In the genomic region with DNA sequence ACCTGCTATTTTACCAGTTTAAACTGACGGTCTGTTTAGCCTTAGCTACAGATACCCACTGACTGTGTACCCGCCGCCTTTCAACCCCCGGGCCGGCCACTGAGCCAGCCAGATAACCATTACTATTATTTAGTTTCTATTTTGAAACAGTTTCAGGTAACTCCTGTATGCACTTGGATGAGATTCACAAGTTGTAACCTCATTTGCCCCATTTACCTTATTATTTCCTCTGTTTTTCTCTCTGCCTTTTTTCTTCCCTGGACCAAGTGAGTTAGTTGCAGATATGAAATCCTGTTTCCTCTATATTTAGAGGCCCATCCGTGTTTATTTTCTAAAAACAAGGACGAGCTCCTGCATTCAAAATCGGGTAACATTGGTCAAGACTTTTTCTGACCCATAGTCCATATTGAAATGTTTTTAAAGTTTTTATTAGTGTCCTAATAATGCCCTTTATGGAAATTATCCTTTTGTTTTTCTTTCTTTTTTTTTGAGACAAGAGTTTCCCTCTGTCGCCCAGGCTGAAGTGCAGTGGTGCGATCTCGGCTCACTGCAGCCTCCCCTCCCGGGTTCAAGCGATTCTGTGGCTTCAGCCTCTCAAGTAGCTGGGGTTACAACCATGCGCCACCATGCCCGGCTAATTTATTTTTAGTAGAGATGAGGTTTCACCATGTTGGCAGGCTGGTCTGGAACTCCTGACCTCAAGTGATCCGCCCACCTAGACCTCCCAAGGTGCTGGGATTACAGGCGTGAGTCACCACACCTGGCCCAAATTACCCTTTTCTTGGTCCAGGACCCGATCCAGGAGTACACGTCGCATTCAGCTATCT, we compare ENCODE assay signal across 7 cellular contexts. TPM values are rescaled to one million over a fixed set of nuclear protein-coding genes. Genes with fewer than 3 reads are reported as not detected.
DNase-seq lines count a peak whose midpoint lies in the region; ATAC-seq and TF ChIP-seq lines count a peak whose summit lies in the region.

No MANE protein-coding gene starts in this region.

- TF ChIP-seq EP300 in gastroesophageal sphincter (IDR thresholded peaks at IDR 0.05): no peak

- TF ChIP-seq POLR2A in gastroesophageal sphincter (IDR thresholded peaks at IDR 0.05) (peak in 1 of 2 donors; percentile 16), spleen (IDR thresholded peaks at IDR 0.05) (no peak)

- intact Hi-C loops in spleen (cut with DNase I; ENCODE audit: low total_unique reads): no loop called here

- H3K4me1 ChIP-seq in SJSA1 (replicated peaks): peaks cover 22% of the 10 kb centered on the region
- peaks cover 0 to 35% (median 14%) of the 10 kb centered on the region in 3 donors for H3K4me1 ChIP-seq in gastroesophageal sphincter
- peaks cover 21 to 71% (median 43%) of the 10 kb centered on the region in 6 donors for H3K4me1 ChIP-seq in spleen

- H3K9me3 ChIP-seq in SJSA1 (replicated peaks): no peaks in the 10 kb centered on the region
- no peaks in the 10 kb centered on the region for H3K9me3 ChIP-seq in gastroesophageal sphincter
- H3K9me3 ChIP-seq in spleen: no peaks in the 10 kb centered on the region

- H3K27ac ChIP-seq in SJSA1 (peak overlapping the region; percentile 99), gastroesophageal sphincter (peak overlapping the region; percentile 83 to 99 (median 97)), spleen (peak overlapping the region; percentile 96 to 99 (median 98))

- no peaks in the 10 kb centered on the region for H3K27me3 ChIP-seq in H7 (ENCODE audit: control insufficient read depth, insufficient read depth, low read length)
- H3K27me3 ChIP-seq in SJSA1 (replicated peaks): no peaks in the 10 kb centered on the region
- H3K27me3 ChIP-seq in gastroesophageal sphincter: no peaks in the 10 kb centered on the region
- no peaks in the 10 kb centered on the region for H3K27me3 ChIP-seq in spleen (replicated peaks in 1 of 7)

- no peak for ATAC-seq in gastroesophageal sphincter

- TF ChIP-seq CTCF in gastroesophageal sphincter (IDR thresholded peaks at IDR 0.05) (no peak), spleen (IDR thresholded peaks at IDR 0.05 in 8 of 11, conservative IDR thresholded peaks at IDR 0.05 in 3 of 11) (no peak)

- WGBS in gastroesophageal sphincter (ENCODE audit: low coverage in 1 of 2), 2 donors: 30 to 39% methylated on average over 12 to 14 of the region's 20 CpGs
- 40 to 52% (median 51%) methylated on average over 20 of the region's 20 CpGs for WGBS in spleen, 5 donors

- DNase-seq in H7 (no peak), SJSA1 (ENCODE audit: low read depth in 1 of 2, low spot score in 2 of 2) (no peak), spleen (no peak), DMS153 treated with DMSO at 0.1 percent for 48 hours (lab: John Stamatoyannopoulos, UW; ENCODE audit: unreplicated experiment) (no peak)
- no peak for DNase-seq in central memory CD4-positive, alpha-beta T cell
- no peak for DNase-seq in stimulated activated CD4-positive, alpha-beta T cell treated with anti-CD3 and anti-CD28 coated beads, Interleukin-15, amount 100 ng/mL, for 24 hours

- no peaks in the 10 kb centered on the region; the same call in 1 of the 2 replicates for H3K36me3 ChIP-seq in H7 (replicated peaks; ENCODE audit: control insufficient read depth, insufficient read depth, low read length)
- H3K36me3 ChIP-seq in SJSA1: peaks cover 43% of the 10 kb centered on the region
- peaks cover 0 to 43% of the 10 kb centered on the region in 2 donors for H3K36me3 ChIP-seq in gastroesophageal sphincter
- H3K36me3 ChIP-seq in spleen: peaks cover 0 to 44% (median 34%) of the 10 kb centered on the region in 6 donors

- H3K4me3 ChIP-seq in H7 (ENCODE audit: insufficient read depth, low read depth, low read length): peak overlapping the region; percentile 90
- H3K4me3 ChIP-seq in SJSA1: peak overlapping the region; percentile 92
- H3K4me3 ChIP-seq in gastroesophageal sphincter: peak overlapping the region; percentile 50 to 80
- peak overlapping the region; percentile 43 to 94 (median 74) for H3K4me3 ChIP-seq in spleen

RNA-seq across cellular contexts. Expression of a gene that starts 0.8 kb away (rescaled TPM):
- 3.1 and 4.4 TPM in 2 replicates for total RNA-seq in H7 (2014; rRNA removed; shearing (Covaris generic))
- 17.2 and 17.7 TPM in 2 replicates for total RNA-seq in SJSA1 (2014; rRNA removed; shearing (Covaris generic))
- total RNA-seq in gastroesophageal sphincter: 10 to 100 TPM; 10.4 to 12.1 (median 11.0) TPM
- total RNA-seq in spleen: 10 to 100 TPM; 11.1 to 19.0 (median 17.1) TPM
- 1 to 10 TPM; 5.3 to 9.6 (median 5.6) TPM for polyA plus RNA-seq in spleen

RNA-seq across cellular contexts. Expression of a gene that starts 25.0 kb away (rescaled TPM):
- total RNA-seq in H7 (2014; rRNA removed; shearing (Covaris generic)): 30.7 and 32.6 TPM in 2 replicates
- total RNA-seq in SJSA1 (2014; rRNA removed; shearing (Covaris generic)): 74.6 and 76.0 TPM in 2 replicates
- total RNA-seq in gastroesophageal sphincter (10 to 100 TPM; 14.5 to 39.7 (median 38.4) TPM), spleen (10 to 100 TPM; 48.3 to 67.7 (median 55.1) TPM)
- polyA plus RNA-seq in spleen: 10 to 100 TPM; 22.8 to 45.8 (median 42.9) TPM

RNA-seq across cellular contexts. Expression of a gene that starts 25.5 kb away (rescaled TPM):
- 10.6 and 11.9 TPM in 2 replicates for total RNA-seq in H7 (2014; rRNA removed; shearing (Covaris generic))
- total RNA-seq in SJSA1 (2014; rRNA removed; shearing (Covaris generic)): 14.4 and 21.5 TPM in 2 replicates
- total RNA-seq in gastroesophageal sphincter (10 to 100 TPM; 28.5 to 50.0 (median 40.1) TPM), spleen (10 to 100 TPM; 27.2 to 45.0 (median 41.0) TPM)
- 10 to 100 TPM in 1 of 3 donors, 1 to 10 TPM in 2; 4.1 to 18.5 (median 5.2) TPM for polyA plus RNA-seq in spleen

RNA-seq across cellular contexts. Expression of a gene that starts 34.6 kb away (rescaled TPM):
- total RNA-seq in H7 (2014; rRNA removed; shearing (Covaris generic)): 57.7 and 74.5 TPM in 2 replicates
- 144 and 158 TPM in 2 replicates for total RNA-seq in SJSA1 (2014; rRNA removed; shearing (Covaris generic))
- 100 to 1,000 TPM; 134 to 200 (median 139) TPM for total RNA-seq in gastroesophageal sphincter
- 10 to 100 TPM; 41.8 to 84.7 (median 57.9) TPM for total RNA-seq in spleen
- 10 to 100 TPM; 24.8 to 56.9 (median 29.3) TPM for polyA plus RNA-seq in spleen

RNA-seq across cellular contexts. Expression of a gene that starts 39.9 kb away (rescaled TPM):
- total RNA-seq in H7 (2014; rRNA removed; shearing (Covaris generic)): 0.11 and 0.94 TPM in 2 replicates
- total RNA-seq in SJSA1 (2014; rRNA removed; shearing (Covaris generic)): not detected in 2 replicates
- not detected for total RNA-seq in gastroesophageal sphincter
- not detected for total RNA-seq in spleen
- under 1 TPM in 2 of 3 donors, not detected in 1; 0.06 to 0.11 TPM for polyA plus RNA-seq in spleen
